20 cellular contexts compared by ENCODE assay signal in genomic region chr3:151869186-151869585, GRCh38. TPM values are rescaled to one million over a fixed set of nuclear protein-coding genes. Genes with fewer than 3 reads are reported as not detected.
"Had no signal": no experiment of that assay in that cellular context is flagged by ENCODE, and none has a peak within 500 bp of the region (broad histone marks: within the 10 kb centered on the region; RNA-seq: fewer than 3 reads in every experiment).

No MANE protein-coding gene starts in this region.

- DNase-seq: activated CD4-positive, alpha-beta T cell treated with anti-CD3 and anti-CD28 coated beads, Interleukin-2, amount 50 U/mL, for 4 hours; activated CD4-positive, CD25-positive, alpha-beta regulatory T cell treated with anti-CD3 and anti-CD28 coated beads, Interleukin-2, amount 50 U/mL, for 72 hours; activated gamma-delta T cell; activated T-cell treated with anti-CD3 and anti-CD28 coated beads, Interleukin-2, amount 50 U/mL, for 72 hours; adrenal gland; left colon; lower lobe of right lung; posterior cingulate gyrus; retina; spleen; stimulated activated CD4-positive, alpha-beta T cell treated with anti-CD3 and anti-CD28 coated beads, Interleukin-4, amount 100 ng/mL, for 4 hours; testis; upper lobe of left lung had no signal

- H3K4me3 ChIP-seq: adrenal gland, breast epithelium, coronary artery, lower lobe of right lung, spleen, testis, upper lobe of left lung had no signal

- H3K36me3 ChIP-seq: adrenal gland, breast epithelium, lower lobe of right lung, spleen, upper lobe of left lung had no signal

- H3K27ac ChIP-seq: adrenal gland, breast epithelium, coronary artery, lower lobe of right lung, spleen, testis, upper lobe of left lung had no signal

- H3K9me3 ChIP-seq: adrenal gland, breast epithelium, lower lobe of right lung, spleen, testis, upper lobe of left lung had no signal

- ATAC-seq: activated T-cell treated with anti-CD3 and anti-CD28 coated beads, Interleukin-2, amount 50 U/mL, for 72 hours; esophagus mucosa; left colon; lower lobe of right lung; natural killer cell treated with Interleukin-12 subunit alpha and Interleukin-12 subunit beta and Interleukin-15 and Interleukin-18, amount 100 ng/mL, for 72 hours; stimulated activated memory B cell treated with anti-CD40 and anti-IgM and Interleukin-4, amounts not matched to agents 10 μg/mL and 1 μg/mL and 100 μg/mL, for 72 hours had no signal

- H3K4me1 ChIP-seq: breast epithelium had no signal

- H3K27me3 ChIP-seq: adrenal gland, breast epithelium, spleen, testis, upper lobe of left lung had no signal

RNA-seq across cellular contexts. Expression of gene SUCNR1, which starts 4.3 kb away (rescaled TPM):
- total RNA-seq: astrocyte; esophagus mucosa; natural killer cell treated with Interleukin-12 subunit alpha and Interleukin-12 subunit beta and Interleukin-15 and Interleukin-18, amount 100 ng/mL, for 72 hours had no signal

RNA-seq across cellular contexts. Expression of gene AADAC, which starts 55.3 kb away (rescaled TPM):
- total RNA-seq: activated CD8-positive, alpha-beta memory T cell treated with anti-CD3 and anti-CD28 coated beads for 36 hours; activated T-cell treated with anti-CD3 and anti-CD28 coated beads, Interleukin-2, amount 50 U/mL, for 72 hours; astrocyte; left colon; natural killer cell treated with Interleukin-12 subunit alpha and Interleukin-12 subunit beta and Interleukin-15 and Interleukin-18, amount 100 ng/mL, for 72 hours had no signal
- polyA plus RNA-seq: spleen had no signal
